ENCODE assay signal across 13 cellular contexts in the genomic region with DNA sequence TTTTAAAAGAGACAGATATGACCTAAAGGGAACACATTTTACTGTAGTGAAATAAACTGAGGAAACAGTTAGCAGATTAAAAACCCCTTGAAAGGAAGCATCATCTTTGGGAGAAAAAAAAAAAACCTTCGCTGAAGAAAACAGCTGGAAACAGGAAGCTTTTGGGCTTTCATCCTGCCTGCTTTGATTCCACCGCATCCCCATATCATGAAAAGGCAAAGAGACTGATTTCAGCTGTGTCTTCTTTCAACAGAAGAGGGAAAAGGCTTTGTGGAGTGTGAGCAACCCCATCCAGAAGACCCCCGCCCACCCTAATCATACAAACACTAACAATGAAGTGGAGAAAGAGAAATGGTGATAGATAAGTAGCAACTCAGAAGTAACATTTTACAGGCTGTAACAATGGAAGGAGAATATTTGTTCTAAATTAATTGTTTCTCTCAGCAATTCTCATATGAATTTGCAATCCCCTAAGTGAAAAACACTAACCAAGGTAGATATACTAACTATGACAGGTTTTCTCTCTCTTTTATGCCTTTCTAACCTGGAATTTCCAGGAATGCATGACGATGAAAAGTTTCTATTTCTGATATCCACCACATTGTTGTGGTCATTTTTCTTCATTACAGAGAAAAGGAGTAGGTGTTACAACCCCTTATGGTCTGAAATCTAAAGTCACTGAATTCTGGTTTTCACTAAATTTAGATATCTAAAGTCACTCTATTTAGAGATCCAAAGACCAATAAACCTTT.
DNase-seq lines count a peak whose midpoint lies in the region; ATAC-seq and TF ChIP-seq lines count a peak whose summit lies in the region.
"Had no signal": no experiment of that assay in that cellular context is flagged by ENCODE, and none has a peak within 500 bp of the region (broad histone marks: within the 10 kb centered on the region; RNA-seq: fewer than 3 reads in every experiment).

No MANE protein-coding gene starts in this region.

- H3K4me3 Mint-ChIP-seq in stimulated activated naive CD8-positive, alpha-beta T cell treated with anti-CD3 and anti-CD28 coated beads, Interleukin-15, amount 100 ng/mL, for 72 hours, result no peak overlapping the region
- no peak overlapping the region for H3K4me3 Mint-ChIP-seq in CD4-positive, alpha-beta T cell
- H3K4me3 Mint-ChIP-seq: CD8-positive, alpha-beta memory T cell had no signal

- H3K27ac Mint-ChIP-seq in stimulated activated naive CD8-positive, alpha-beta T cell treated with anti-CD3 and anti-CD28 coated beads, Interleukin-15, amount 100 ng/mL, for 72 hours, result no peak overlapping the region
- no peak overlapping the region for H3K27ac Mint-ChIP-seq in CD4-positive, alpha-beta T cell
- H3K27ac Mint-ChIP-seq: CD8-positive, alpha-beta memory T cell had no signal

- H3K27me3 Mint-ChIP-seq in stimulated activated naive CD8-positive, alpha-beta T cell treated with anti-CD3 and anti-CD28 coated beads, Interleukin-15, amount 100 ng/mL, for 72 hours, result peaks cover 7% of the 10 kb centered on the region
- H3K27me3 Mint-ChIP-seq in CD4-positive, alpha-beta T cell, result no peaks in the 10 kb centered on the region
- H3K27me3 Mint-ChIP-seq: CD8-positive, alpha-beta memory T cell had no signal

- POLR2A ChIA-PET in CD4-positive, alpha-beta T cell (lab: Charles Lee), result no interaction called here

- no peaks in the 10 kb centered on the region for H3K36me3 Mint-ChIP-seq in CD4-positive, alpha-beta T cell (ENCODE audit: low read depth)
- H3K36me3 Mint-ChIP-seq: CD8-positive, alpha-beta memory T cell had no signal

- CTCF ChIA-PET in CD4-positive, alpha-beta T cell (lab: Charles Lee), result no interaction called here

- H3K27ac ChIP-seq in CD4-positive, alpha-beta T cell (ENCODE audit: low read depth, low read length), result no peak overlapping the region

- no peak for ATAC-seq in stimulated activated naive CD8-positive, alpha-beta T cell treated with anti-CD3 and anti-CD28 coated beads, Interleukin-15, amount 100 ng/mL, for 72 hours
- no peak for ATAC-seq in CD4-positive, alpha-beta T cell (ENCODE audit: poor library complexity)
- ATAC-seq: HCT116 had no signal

- H3K9me3 ChIP-seq in CD4-positive, alpha-beta T cell (ENCODE audit: control insufficient read depth, low read length), result no peaks in the 10 kb centered on the region

- H3K27me3 ChIP-seq in CD4-positive, alpha-beta T cell (ENCODE audit: control insufficient read depth, insufficient read depth, low read length), result no peaks in the 10 kb centered on the region

- no peak overlapping the region for H3K4me3 ChIP-seq in fibroblast of pulmonary artery (replicated peaks; ENCODE audit: low read depth, low read length)

- no peak for TF ChIP-seq CTCF in fibroblast of pulmonary artery (IDR thresholded peaks at IDR 0.05; ENCODE audit: low read length, missing control alignments)
- TF ChIP-seq CTCF in CD4-positive, alpha-beta T cell (IDR thresholded peaks at IDR 0.05), result no peak

- H3K4me1 Mint-ChIP-seq in stimulated activated naive CD8-positive, alpha-beta T cell treated with anti-CD3 and anti-CD28 coated beads, Interleukin-15, amount 100 ng/mL, for 72 hours, result peaks cover 9% of the 10 kb centered on the region
- no peaks in the 10 kb centered on the region for H3K4me1 Mint-ChIP-seq in CD4-positive, alpha-beta T cell (ENCODE audit: low read depth)
- H3K4me1 Mint-ChIP-seq: CD8-positive, alpha-beta memory T cell had no signal

- no peaks in the 10 kb centered on the region for H3K9me3 Mint-ChIP-seq in stimulated activated naive CD8-positive, alpha-beta T cell treated with anti-CD3 and anti-CD28 coated beads, Interleukin-15, amount 100 ng/mL, for 72 hours
- no peaks in the 10 kb centered on the region for H3K9me3 Mint-ChIP-seq in CD4-positive, alpha-beta T cell

- intact Hi-C loops in CD4-positive, alpha-beta T cell (cut with DNase I, micrococcal nuclease), result no loop called here

- DNase-seq in ELR (ENCODE audit: low read depth) (peak; percentile 62), OCI-M1 (lab: John Stamatoyannopoulos, UW) (peak; percentile 22), fibroblast of pulmonary artery (ENCODE audit: low read depth) (peak; percentile 52), renal cortical epithelial cell (ENCODE audit: low read depth) (peak; percentile 40), NCI-H510A treated with DMSO at 0.1 percent for 48 hours (lab: John Stamatoyannopoulos, UW) (no peak), NCI-H2107 treated with DMSO at 0.1 percent for 48 hours (lab: John Stamatoyannopoulos, UW; ENCODE audit: unreplicated experiment) (no peak)
- DNase-seq in stimulated activated naive CD8-positive, alpha-beta T cell treated with anti-CD3 and anti-CD28 coated beads, Interleukin-15, amount 100 ng/mL, for 72 hours, result no peak
- DNase-seq in CD4-positive, alpha-beta T cell, result no peak
- DNase-seq: activated CD4-positive, CD25-positive, alpha-beta regulatory T cell; caudate nucleus; CD8-positive, alpha-beta memory T cell; SHP77 had no signal

Comparison
In these comparisons a context has a peak if more than half of its experiments do, and no peak if none do; other contexts are left out.
1. DNase-seq: peak in ELR (single experiment), OCI-M1 (single experiment), fibroblast of pulmonary artery (single experiment) and renal cortical epithelial cell (single experiment); none in NCI-H510A treated with DMSO at 0.1 percent for 48 hours (single experiment), stimulated activated naive CD8-positive, alpha-beta T cell treated with anti-CD3 and anti-CD28 coated beads, Interleukin-15, amount 100 ng/mL, for 72 hours (0 of 2), CD4-positive, alpha-beta T cell (0 of 10) and NCI-H2107 treated with DMSO at 0.1 percent for 48 hours (single experiment).